In the genomic region with DNA sequence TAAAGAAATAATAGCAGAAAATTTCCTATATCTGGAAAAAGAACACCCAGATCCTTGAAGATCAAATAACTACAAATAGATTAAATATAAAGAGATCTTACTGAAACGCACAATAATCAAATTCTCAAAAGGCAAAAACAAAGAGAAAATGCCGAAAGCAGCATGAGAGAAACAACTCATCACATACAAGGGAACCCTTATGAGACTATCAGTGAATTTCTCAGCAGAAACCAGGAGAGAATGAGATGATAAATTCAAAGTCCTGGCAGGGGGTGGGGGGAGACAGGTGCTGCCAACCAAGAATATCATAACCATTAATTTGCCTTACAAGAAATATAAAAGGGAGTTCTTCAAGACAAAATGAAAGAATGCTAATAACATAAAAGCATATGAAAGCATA, we compare ENCODE assay signal across 29 cellular contexts.
"Had no signal": no experiment of that assay in that cellular context is flagged by ENCODE, and none has a peak within 500 bp of the region (broad histone marks: within the 10 kb centered on the region; RNA-seq: fewer than 3 reads in every experiment).

No MANE protein-coding gene starts in this region.

- H3K27ac ChIP-seq: neural progenitor cell, ovary, parathyroid adenoma, psoas muscle, right lobe of liver, sigmoid colon, suprapubic skin, testis, tibial artery, transverse colon, upper lobe of right lung, uterus had no signal

- H3K4me1 Mint-ChIP-seq: natural killer cell; nephron; neural progenitor cell; stimulated activated memory B cell treated with anti-CD40 and anti-IgM and Interleukin-4, amounts not matched to agents 10 μg/mL and 1 μg/mL and 100 μg/mL, for 72 hours; stimulated activated naive CD8-positive, alpha-beta T cell treated with anti-CD3 and anti-CD28 coated beads, Interleukin-15, amount 100 ng/mL, for 72 hours had no signal

- H3K4me2 ChIP-seq: neural progenitor cell had no signal

- H3K9ac ChIP-seq: neural progenitor cell, parathyroid adenoma had no signal

- H3K4me3 ChIP-seq: neural progenitor cell, ovary, psoas muscle, right lobe of liver, sigmoid colon, suprapubic skin, testis, tibial artery, transverse colon, upper lobe of right lung, uterus had no signal

- H3K27me3 ChIP-seq: neural progenitor cell, ovary, right lobe of liver, sigmoid colon, suprapubic skin, testis, tibial artery, transverse colon, upper lobe of right lung, uterus had no signal

- H3K9me3 ChIP-seq: ovary, testis, upper lobe of right lung had no signal

- H3K79me2 ChIP-seq: parathyroid adenoma had no signal

- H2AFZ ChIP-seq: neural progenitor cell, parathyroid adenoma had no signal

- H3K36me3 ChIP-seq: ovary, right lobe of liver, sigmoid colon, suprapubic skin, tibial artery, transverse colon, upper lobe of right lung, uterus had no signal

- H3K4me3 Mint-ChIP-seq: natural killer cell; nephron; neural progenitor cell; stimulated activated memory B cell treated with anti-CD40 and anti-IgM and Interleukin-4, amounts not matched to agents 10 μg/mL and 1 μg/mL and 100 μg/mL, for 72 hours; stimulated activated naive CD8-positive, alpha-beta T cell treated with anti-CD3 and anti-CD28 coated beads, Interleukin-15, amount 100 ng/mL, for 72 hours; type B pancreatic cell had no signal

- ATAC-seq: natural killer cell; psoas muscle; right cardiac atrium; right lobe of liver; stimulated activated memory B cell treated with anti-CD40 and anti-IgM and Interleukin-4, amounts not matched to agents 10 μg/mL and 1 μg/mL and 100 μg/mL, for 72 hours; stimulated activated naive CD8-positive, alpha-beta T cell treated with anti-CD3 and anti-CD28 coated beads, Interleukin-15, amount 100 ng/mL, for 72 hours; stimulated activated naive CD8-positive, alpha-beta T cell treated with anti-CD3 and anti-CD28 coated beads, Interleukin-15, Interleukin-2, amounts not matched to agents 100 U/mL and 50 U/mL, for 24 hours; upper lobe of right lung had no signal

- DNase-seq: natural killer cell; occipital lobe; ovary; posterior cingulate gyrus; psoas muscle; right cardiac atrium; right lobe of liver; sigmoid colon; small intestine; stimulated activated CD4-positive, alpha-beta T cell treated with anti-CD3 and anti-CD28 coated beads, Interleukin-15, amount 100 ng/mL, for 24 hours; stimulated activated CD4-positive, alpha-beta T cell treated with anti-CD3 and anti-CD28 coated beads, Interleukin-2, amount 100 ng/mL, for 24 hours; stimulated activated CD4-positive, alpha-beta T cell treated with anti-CD3 and anti-CD28 coated beads, Interleukin-2, amount 100 ng/mL, for 48 hours; stimulated activated CD4-positive, alpha-beta T cell treated with anti-CD3 and anti-CD28 coated beads, Interleukin-4, amount 100 ng/mL, for 24 hours; stimulated activated naive CD4-positive, alpha-beta T cell; stimulated activated naive CD8-positive, alpha-beta T cell treated with anti-CD3 and anti-CD28 coated beads, Interleukin-15, amount 100 ng/mL, for 72 hours; stimulated activated naive CD8-positive, alpha-beta T cell treated with anti-CD3 and anti-CD28 coated beads, Interleukin-15, Interleukin-2, amounts not matched to agents 100 U/mL and 50 U/mL, for 24 hours; substantia nigra; testis; tibial artery; transverse colon; upper lobe of right lung; uterus had no signal

- H3K27me3 Mint-ChIP-seq: progenitor cell of endocrine pancreas; stimulated activated memory B cell treated with anti-CD40 and anti-IgM and Interleukin-4, amounts not matched to agents 10 μg/mL and 1 μg/mL and 100 μg/mL, for 72 hours; stimulated activated naive CD8-positive, alpha-beta T cell treated with anti-CD3 and anti-CD28 coated beads, Interleukin-15, amount 100 ng/mL, for 72 hours; type B pancreatic cell had no signal

- H3K27ac Mint-ChIP-seq: natural killer cell; nephron; neural progenitor cell; progenitor cell of endocrine pancreas; stimulated activated memory B cell treated with anti-CD40 and anti-IgM and Interleukin-4, amounts not matched to agents 10 μg/mL and 1 μg/mL and 100 μg/mL, for 72 hours; stimulated activated naive CD8-positive, alpha-beta T cell treated with anti-CD3 and anti-CD28 coated beads, Interleukin-15, amount 100 ng/mL, for 72 hours; type B pancreatic cell had no signal

- H3K4me1 ChIP-seq: neural progenitor cell, parathyroid adenoma, psoas muscle, right lobe of liver, sigmoid colon, suprapubic skin, testis, tibial artery, transverse colon, upper lobe of right lung, uterus had no signal
